In the genomic region with DNA sequence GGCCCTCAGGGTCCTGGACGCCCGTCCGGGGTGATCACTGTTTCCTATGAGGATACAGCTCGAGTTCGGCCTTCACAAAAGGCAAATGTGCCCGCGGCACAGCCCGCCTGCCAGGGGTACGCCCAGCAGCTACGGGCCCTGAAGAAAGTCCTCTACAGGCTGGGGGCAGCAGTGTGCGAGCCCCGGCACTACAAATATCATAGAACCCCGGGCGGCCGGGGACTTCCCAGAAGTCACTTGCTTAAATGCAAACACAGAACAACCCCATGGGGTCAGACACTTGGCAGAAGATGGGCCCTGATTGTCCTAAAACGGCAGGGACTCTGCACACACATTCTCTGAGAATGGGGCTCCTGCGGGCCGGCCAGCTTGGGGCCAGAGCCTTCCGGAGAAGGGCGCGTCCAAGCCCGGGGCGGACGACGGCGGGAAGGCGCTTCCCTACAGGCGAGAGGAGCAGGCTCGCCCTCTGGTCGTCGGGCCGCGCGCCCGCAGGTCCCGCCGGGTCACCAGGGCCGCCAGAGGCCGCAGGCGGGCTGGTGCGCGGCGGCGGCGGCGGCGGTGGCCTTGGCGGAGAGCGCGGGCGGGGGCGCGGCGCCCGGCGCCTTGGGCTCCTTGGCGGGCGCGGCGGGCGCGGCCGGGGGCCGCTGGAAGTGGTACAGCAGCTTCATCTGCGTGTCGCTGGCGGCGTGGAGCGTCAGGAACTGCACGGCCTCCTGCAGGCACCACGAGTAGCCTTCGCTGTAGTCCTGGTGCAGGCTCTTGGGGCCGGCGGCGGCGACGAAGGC, we compare ENCODE assay signal across 8 cellular contexts. TPM values are rescaled to one million over a fixed set of nuclear protein-coding genes. Genes with fewer than 3 reads are reported as not detected.
A peak's percentile ranks its signal among the peaks of the same experiment; 100 is the strongest.
DNase-seq lines count a peak whose midpoint lies in the region; ATAC-seq and TF ChIP-seq lines count a peak whose summit lies in the region.

No MANE protein-coding gene starts in this region.

- peak overlapping the region; percentile 9 for H3K27ac Mint-ChIP-seq in activated CD4-positive, alpha-beta T cell treated with anti-CD3 and anti-CD28 coated beads, Interleukin-2, amount 10 ng/mL, durations not matched to agents 7 days and 5 days

- peaks cover 11% of the 10 kb centered on the region for H3K36me3 Mint-ChIP-seq in activated CD4-positive, alpha-beta T cell treated with anti-CD3 and anti-CD28 coated beads, Interleukin-2, amount 10 ng/mL, durations not matched to agents 7 days and 5 days (ENCODE audit: low read depth)

- no peak for TF ChIP-seq EP300 in gastroesophageal sphincter (IDR thresholded peaks at IDR 0.05)

- DNase-seq in GM23248 (peak; percentile 48), epithelial cell of prostate (ENCODE audit: low read depth, low spot score) (no peak), cortex of kidney (lab: John Stamatoyannopoulos, UW) (no peak)
- DNase-seq in activated CD4-positive, alpha-beta T cell treated with anti-CD3 and anti-CD28 coated beads, Interleukin-2, amount 10 ng/mL, durations not matched to agents 7 days and 5 days, result peak; percentile 33

- ATAC-seq in GM19023 (IDR thresholded peaks at IDR 0.05; ENCODE audit: unreplicated experiment), result no peak
- ATAC-seq in HG03097 (IDR thresholded peaks at IDR 0.05; ENCODE audit: low FRiP score, unreplicated experiment), result no peak
- no peak for ATAC-seq in gastroesophageal sphincter

- peaks cover 19% of the 10 kb centered on the region for H3K79me2 ChIP-seq in GM23248 (ENCODE audit: insufficient read depth)

- H3K27ac ChIP-seq in GM23248 (no peak overlapping the region), epithelial cell of prostate (peak overlapping the region; percentile 50), skeletal muscle tissue (ENCODE audit: low read depth, low read length) (peak overlapping the region; percentile 92), gastroesophageal sphincter (peak overlapping the region in 2 of 4 donors; percentile 19 to 42)

- H2AFZ ChIP-seq in GM23248, result no peak overlapping the region

- CTCF ChIA-PET in activated CD4-positive, alpha-beta T cell treated with anti-CD3 and anti-CD28 coated beads, Interleukin-2, amount 10 ng/mL, durations not matched to agents 7 days and 5 days (lab: Charles Lee), result interaction anchor here (0.8 to 1.4 kb wide), 4 partner anchors 10 to 114 kb away, joined by 3 read pairs; no protein-coding TSS in a partner anchor

- H3K36me3 ChIP-seq in GM23248 (ENCODE audit: low read depth) (no peaks in the 10 kb centered on the region), skeletal muscle tissue (ENCODE audit: control insufficient read depth in 3 of 3, insufficient read depth in 3 of 3, low read length in 3 of 3) (peaks cover 0 to 2% (median 0%) of the 10 kb centered on the region in 3 donors), gastroesophageal sphincter (no peaks in the 10 kb centered on the region)

- no peak for TF ChIP-seq CTCF in gastroesophageal sphincter (IDR thresholded peaks at IDR 0.05)

- peak overlapping the region; percentile 1 for H3K4me2 ChIP-seq in GM23248 (ENCODE audit: unreplicated experiment)

- H3K4me3 ChIP-seq in GM23248, result 0 out of 2 replicates have a peak overlapping the region, but pooled peaks have one; percentile 32
- peak overlapping the region; percentile 43 to 52 (median 51) for H3K4me3 ChIP-seq in skeletal muscle tissue (ENCODE audit: low read length in 3 of 3)
- H3K4me3 ChIP-seq in gastroesophageal sphincter, result peak overlapping the region in 1 of 2 donors; percentile 44

- in situ Hi-C loops in GM23248 (cut with MboI), result no loop called here

- POLR2A ChIA-PET in activated CD4-positive, alpha-beta T cell treated with anti-CD3 and anti-CD28 coated beads, Interleukin-2, amount 10 ng/mL, durations not matched to agents 7 days and 5 days (lab: Charles Lee), result no interaction called here

- H3K27me3 Mint-ChIP-seq in activated CD4-positive, alpha-beta T cell treated with anti-CD3 and anti-CD28 coated beads, Interleukin-2, amount 10 ng/mL, durations not matched to agents 7 days and 5 days, result peaks cover 29% of the 10 kb centered on the region

- TF ChIP-seq POLR2A in gastroesophageal sphincter (IDR thresholded peaks at IDR 0.05), result no peak

- H3K9me2 ChIP-seq in GM23248 (ENCODE audit: insufficient read depth), result no peaks in the 10 kb centered on the region

- WGBS in GM23248 (ENCODE audit: low coverage in 1 of 2, low lambda C conversion rate in 2 of 2, missing lambda C conversion rate in 2 of 2), 2 experiments, result 9 to 12% methylated on average over 41 of the region's 77 CpGs
- WGBS in gastroesophageal sphincter (ENCODE audit: low coverage in 1 of 2), 2 donors, result no CpG with 5 or more reads among the region's 77 CpGs

- H4K20me1 ChIP-seq in GM23248 (ENCODE audit: insufficient read depth), result no peaks in the 10 kb centered on the region

- peaks cover 30% of the 10 kb centered on the region for H3K4me1 Mint-ChIP-seq in activated CD4-positive, alpha-beta T cell treated with anti-CD3 and anti-CD28 coated beads, Interleukin-2, amount 10 ng/mL, durations not matched to agents 7 days and 5 days

- H3K9me3 ChIP-seq in GM23248 (ENCODE audit: low read depth), result no peaks in the 10 kb centered on the region
- no peaks in the 10 kb centered on the region for H3K9me3 ChIP-seq in skeletal muscle tissue (ENCODE audit: control insufficient read depth in 3 of 3, low read length in 3 of 3)
- no peaks in the 10 kb centered on the region for H3K9me3 ChIP-seq in gastroesophageal sphincter

- H3K4me3 Mint-ChIP-seq in activated CD4-positive, alpha-beta T cell treated with anti-CD3 and anti-CD28 coated beads, Interleukin-2, amount 10 ng/mL, durations not matched to agents 7 days and 5 days, result peak overlapping the region; percentile 49

- no peaks in the 10 kb centered on the region for H3F3A ChIP-seq in GM23248 (ENCODE audit: insufficient read depth)

- H3K4me1 ChIP-seq in GM23248 (ENCODE audit: insufficient read depth), result peaks cover 23% of the 10 kb centered on the region
- H3K4me1 ChIP-seq in skeletal muscle tissue (ENCODE audit: control insufficient read depth in 3 of 3, insufficient read depth in 3 of 3, low read length in 3 of 3), result peaks cover 70 to 78% (median 70%) of the 10 kb centered on the region in 3 donors
- H3K4me1 ChIP-seq in gastroesophageal sphincter, result peaks cover 0 to 69% (median 38%) of the 10 kb centered on the region in 3 donors

- no peaks in the 10 kb centered on the region for H3K9me3 Mint-ChIP-seq in activated CD4-positive, alpha-beta T cell treated with anti-CD3 and anti-CD28 coated beads, Interleukin-2, amount 10 ng/mL, durations not matched to agents 7 days and 5 days

- peaks cover 18% of the 10 kb centered on the region for H3K27me3 ChIP-seq in GM23248 (replicated peaks; ENCODE audit: insufficient read depth)
- peaks cover 3 to 8% (median 4%) of the 10 kb centered on the region in 3 donors for H3K27me3 ChIP-seq in skeletal muscle tissue (ENCODE audit: control insufficient read depth in 3 of 3, insufficient read depth in 3 of 3, low read length in 3 of 3)
- peaks cover 71% of the 10 kb centered on the region for H3K27me3 ChIP-seq in gastroesophageal sphincter

- H3K9ac ChIP-seq in GM23248 (no peak overlapping the region), skeletal muscle tissue (ENCODE audit: low read depth in 1 of 3, low read length in 3 of 3) (peak overlapping the region; percentile 45 to 72 (median 57))

RNA-seq across cellular contexts. Expression of a gene that starts 0.9 kb away (rescaled TPM):
- total RNA-seq in GM23248 (2014; rRNA removed; shearing (Covaris generic)), result 1.1 TPM in 1 of 2 replicates, not detected in the other
- polyA plus RNA-seq in GM23248 (2016; fragmentation: Nextera tagmentation; extraction: Ambion mirVana), result not detected in 2 replicates
- total RNA-seq in activated CD4-positive, alpha-beta T cell treated with anti-CD3 and anti-CD28 coated beads, Interleukin-2, amount 10 ng/mL, durations not matched to agents 7 days and 5 days, result not detected
- total RNA-seq in skeletal muscle tissue, result 1.6 TPM
- total RNA-seq in gastroesophageal sphincter, result not detected

RNA-seq across cellular contexts. Expression of a gene that starts 2.8 kb away (rescaled TPM):
- 29.7 and 35.5 TPM in 2 replicates for total RNA-seq in GM23248 (2014; rRNA removed; shearing (Covaris generic))
- polyA plus RNA-seq in GM23248 (2016; fragmentation: Nextera tagmentation; extraction: Ambion mirVana), result 15.5 and 18.0 TPM in 2 replicates
- total RNA-seq in activated CD4-positive, alpha-beta T cell treated with anti-CD3 and anti-CD28 coated beads, Interleukin-2, amount 10 ng/mL, durations not matched to agents 7 days and 5 days, result 10 to 100 TPM; 66.6 to 76.6 TPM
- total RNA-seq in skeletal muscle tissue (26.1 TPM), gastroesophageal sphincter (10 to 100 TPM; 32.6 to 46.8 (median 34.0) TPM)

RNA-seq across cellular contexts. Expression of a gene that starts 27.0 kb away (rescaled TPM):
- total RNA-seq in GM23248 (2014; rRNA removed; shearing (Covaris generic)), result 4.7 and 13.3 TPM in 2 replicates
- 7.8 and 7.9 TPM in 2 replicates for polyA plus RNA-seq in GM23248 (2016; fragmentation: Nextera tagmentation; extraction: Ambion mirVana)
- 100 to 1,000 TPM; 182 to 192 TPM for total RNA-seq in activated CD4-positive, alpha-beta T cell treated with anti-CD3 and anti-CD28 coated beads, Interleukin-2, amount 10 ng/mL, durations not matched to agents 7 days and 5 days
- total RNA-seq in skeletal muscle tissue, result 11.5 TPM
- 10 to 100 TPM; 23.0 to 81.6 (median 36.9) TPM for total RNA-seq in gastroesophageal sphincter

RNA-seq across cellular contexts. Expression of a gene that starts 53.1 kb away (rescaled TPM):
- total RNA-seq in GM23248 (2014; rRNA removed; shearing (Covaris generic)), result 0.13 TPM in 1 of 2 replicates, not detected in the other
- not detected in 2 replicates for polyA plus RNA-seq in GM23248 (2016; fragmentation: Nextera tagmentation; extraction: Ambion mirVana)
- total RNA-seq in activated CD4-positive, alpha-beta T cell treated with anti-CD3 and anti-CD28 coated beads, Interleukin-2, amount 10 ng/mL, durations not matched to agents 7 days and 5 days, result 10 to 100 TPM; 16.7 to 21.1 TPM
- under 0.01 TPM for total RNA-seq in skeletal muscle tissue
- total RNA-seq in gastroesophageal sphincter, result under 1 TPM; under 0.01 to 0.72 (median 0.15) TPM

RNA-seq across cellular contexts. Expression of a gene that starts 57.4 kb away (rescaled TPM):
- total RNA-seq in GM23248 (2014; rRNA removed; shearing (Covaris generic)), result 8.5 and 11.3 TPM in 2 replicates
- polyA plus RNA-seq in GM23248 (2016; fragmentation: Nextera tagmentation; extraction: Ambion mirVana), result 12.4 and 13.5 TPM in 2 replicates
- 10 to 100 TPM; 25.2 to 33.3 TPM for total RNA-seq in activated CD4-positive, alpha-beta T cell treated with anti-CD3 and anti-CD28 coated beads, Interleukin-2, amount 10 ng/mL, durations not matched to agents 7 days and 5 days
- 5.7 TPM for total RNA-seq in skeletal muscle tissue
- 10 to 100 TPM in 3 of 4 donors, 1 to 10 TPM in 1; 6.5 to 24.1 (median 14.0) TPM for total RNA-seq in gastroesophageal sphincter

Comparison
In these comparisons a context has a peak if more than half of its experiments do, and no peak if none do; other contexts are left out.
1. DNase-seq: peak in GM23248 (single experiment) and activated CD4-positive, alpha-beta T cell treated with anti-CD3 and anti-CD28 coated beads, Interleukin-2, amount 10 ng/mL, durations not matched to agents 7 days and 5 days (single experiment); none in epithelial cell of prostate (single experiment) and cortex of kidney (single experiment).